ENCODE assay signal across 29 cellular contexts in genomic region chr5:15131909-15132308, GRCh38.
"Had no signal": no experiment of that assay in that cellular context is flagged by ENCODE, and none has a peak within 500 bp of the region (broad histone marks: within the 10 kb centered on the region; RNA-seq: fewer than 3 reads in every experiment).

No MANE protein-coding gene starts in this region.

- H3K27ac ChIP-seq: adrenal gland, body of pancreas, colonic mucosa, epithelial cell of prostate, esophagus squamous epithelium, gastroesophageal sphincter had no signal

- H3K36me3 ChIP-seq: adrenal gland, colonic mucosa, esophagus squamous epithelium, gastroesophageal sphincter had no signal

- H3K27me3 ChIP-seq: adrenal gland, body of pancreas, colonic mucosa, esophagus squamous epithelium, gastroesophageal sphincter had no signal

- H3K9me3 ChIP-seq: adrenal gland, body of pancreas, colonic mucosa had no signal

- DNase-seq: activated CD4-positive, alpha-beta memory T cell treated with anti-CD3 and anti-CD28 coated beads for 36 hours; activated CD4-positive, alpha-beta T cell treated with anti-CD3 and anti-CD28 coated beads for 36 hours; activated CD4-positive, alpha-beta T cell treated with anti-CD3 and anti-CD28 coated beads, Interleukin-2, amount 10 ng/mL, durations not matched to agents 24 days and 14 days; activated CD4-positive, CD25-positive, alpha-beta regulatory T cell; activated CD4-positive, CD25-positive, alpha-beta regulatory T cell treated with anti-CD3 and anti-CD28 coated beads, Interleukin-2, amount 50 U/mL, for 72 hours; activated CD8-positive, alpha-beta memory T cell treated with anti-CD3 and anti-CD28 coated beads, Interleukin-2, amount 10 ng/mL, durations not matched to agents 7 days and 5 days; activated CD8-positive, alpha-beta memory T cell treated with anti-CD3 and anti-CD28 coated beads, Interleukin-2, amount 50 U/mL, for 4 hours; activated CD8-positive, alpha-beta T cell treated with anti-CD3 and anti-CD28 coated beads, Interleukin-2, amount 10 ng/mL, durations not matched to agents 7 days and 5 days; activated effector memory CD4-positive, alpha-beta T cell treated with anti-CD3 and anti-CD28 coated beads, Interleukin-2, amount 50 U/mL, for 16 hours; activated naive CD4-positive, alpha-beta T cell treated with anti-CD3 and anti-CD28 coated beads for 36 hours; activated naive CD8-positive, alpha-beta T cell treated with anti-CD3 and anti-CD28 coated beads for 36 hours; activated naive CD8-positive, alpha-beta T cell treated with anti-CD3 and anti-CD28 coated beads, Interleukin-2, amount 50 U/mL, for 24 hours; activated T-cell treated with anti-CD3 and anti-CD28 coated beads, Interleukin-2, amount 50 U/mL, for 1 hour; activated T-cell treated with anti-CD3 and anti-CD28 coated beads, Interleukin-2, amount 50 U/mL, for 48 hours; adrenal gland; amygdala; aorta; body of pancreas; central memory CD4-positive, alpha-beta T cell; cerebellar nuclear complex; colonic mucosa; effector CD8-positive, alpha-beta T cell; esophagus squamous epithelium; foreskin melanocyte; T-helper 2 cell had no signal

- H3K4me3 ChIP-seq: adrenal gland, body of pancreas, colonic mucosa, esophagus squamous epithelium, gastroesophageal sphincter had no signal

- H3K4me1 ChIP-seq: adrenal gland, body of pancreas, colonic mucosa, esophagus squamous epithelium, gastroesophageal sphincter had no signal

- FAIRE-seq: endometrium, endothelial cell of umbilical vein had no signal
